ENCODE assay signal across 26 cellular contexts in the genomic region with DNA sequence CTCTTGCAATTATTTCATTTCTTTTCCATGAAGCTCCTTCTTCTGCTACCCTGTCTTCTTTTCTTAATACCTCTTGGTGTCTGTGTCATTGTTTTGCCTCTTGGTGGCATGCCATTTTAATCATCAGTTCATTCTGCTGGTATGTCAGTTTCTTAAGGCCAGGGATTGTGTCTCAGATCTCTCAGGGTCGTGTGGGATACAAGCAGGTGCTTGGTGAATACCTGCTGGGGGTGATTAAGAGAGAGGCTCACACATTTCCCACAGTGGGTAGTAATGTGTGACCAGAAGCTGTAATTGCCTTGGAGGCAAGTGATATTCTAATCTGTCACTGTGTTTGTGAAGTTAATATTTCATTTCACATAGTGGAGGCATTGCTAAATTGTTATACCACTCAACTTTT.
"Had no signal": no experiment of that assay in that cellular context is flagged by ENCODE, and none has a peak within 500 bp of the region (broad histone marks: within the 10 kb centered on the region; RNA-seq: fewer than 3 reads in every experiment).

No MANE protein-coding gene starts in this region.

- H3K27me3 ChIP-seq: left lung, neutrophil, pancreas, right lobe of liver, transverse colon, upper lobe of right lung, uterus had no signal

- ATAC-seq: effector memory CD8-positive, alpha-beta T cell; left cardiac atrium; left lung; mucosa of descending colon; natural killer cell treated with Interleukin-12 subunit alpha and Interleukin-12 subunit beta and Interleukin-15 and Interleukin-18, amount 100 ng/mL, for 72 hours; pancreas; right lobe of liver; upper lobe of right lung had no signal

- H3K36me3 Mint-ChIP-seq: immature natural killer cell; mesothelial cell of epicardium; naive B cell; natural killer cell treated with Interleukin-12 subunit alpha and Interleukin-12 subunit beta and Interleukin-15 and Interleukin-18, amount 100 ng/mL, for 72 hours had no signal

- H3K4me1 Mint-ChIP-seq: immature natural killer cell; mesothelial cell of epicardium; naive B cell; neural crest cell; stimulated activated naive CD8-positive, alpha-beta T cell treated with anti-CD3 and anti-CD28 coated beads, Interleukin-15, amount 100 ng/mL, for 72 hours had no signal

- H3K27ac ChIP-seq: coronary artery, left lung, neutrophil, pancreas, right lobe of liver, suprapubic skin, transverse colon, upper lobe of right lung, uterus had no signal

- DNase-seq: dermis blood vessel endothelial cell; effector memory CD8-positive, alpha-beta T cell; hypothalamus; immature natural killer cell; islet precursor cell; left cardiac atrium; left lung; mesenchymal stem cell; mucosa of descending colon; naive B cell; pancreas; right lobe of liver; small intestine; stimulated activated CD4-positive, alpha-beta T cell treated with anti-CD3 and anti-CD28 coated beads, Interleukin-15, amount 100 ng/mL, for 24 hours; stimulated activated CD4-positive, alpha-beta T cell treated with anti-CD3 and anti-CD28 coated beads, Interleukin-2, amount 100 ng/mL, for 48 hours; stimulated activated naive CD4-positive, alpha-beta T cell; stimulated activated naive CD8-positive, alpha-beta T cell treated with anti-CD3 and anti-CD28 coated beads, Interleukin-15, amount 100 ng/mL, for 72 hours; transverse colon; upper lobe of right lung; uterus had no signal

- H3K9me3 Mint-ChIP-seq: effector memory CD8-positive, alpha-beta T cell; immature natural killer cell; mesothelial cell of epicardium; neural crest cell; stimulated activated naive CD8-positive, alpha-beta T cell treated with anti-CD3 and anti-CD28 coated beads, Interleukin-15, amount 100 ng/mL, for 72 hours had no signal

- H3K9me3 ChIP-seq: left lung, mucosa of descending colon, neutrophil, pancreas, right lobe of liver, suprapubic skin, transverse colon, upper lobe of right lung, uterus had no signal

- H3K36me3 ChIP-seq: left lung, neutrophil, pancreas, right lobe of liver, suprapubic skin, transverse colon, upper lobe of right lung, uterus had no signal

- H3K4me3 Mint-ChIP-seq: effector memory CD8-positive, alpha-beta T cell; immature natural killer cell; mesothelial cell of epicardium; naive B cell; natural killer cell treated with Interleukin-12 subunit alpha and Interleukin-12 subunit beta and Interleukin-15 and Interleukin-18, amount 100 ng/mL, for 72 hours; neural crest cell; stimulated activated naive CD8-positive, alpha-beta T cell treated with anti-CD3 and anti-CD28 coated beads, Interleukin-15, amount 100 ng/mL, for 72 hours had no signal

- H3K4me3 ChIP-seq: coronary artery, left lung, mucosa of descending colon, pancreas, right lobe of liver, suprapubic skin, transverse colon, upper lobe of right lung, uterus had no signal

- H3K27ac Mint-ChIP-seq: effector memory CD8-positive, alpha-beta T cell; immature natural killer cell; mesothelial cell of epicardium; naive B cell; natural killer cell treated with Interleukin-12 subunit alpha and Interleukin-12 subunit beta and Interleukin-15 and Interleukin-18, amount 100 ng/mL, for 72 hours had no signal

- H3K4me1 ChIP-seq: left lung, pancreas, right lobe of liver, suprapubic skin, transverse colon, upper lobe of right lung, uterus had no signal
